22 cellular contexts compared by ENCODE assay signal in the genomic region with DNA sequence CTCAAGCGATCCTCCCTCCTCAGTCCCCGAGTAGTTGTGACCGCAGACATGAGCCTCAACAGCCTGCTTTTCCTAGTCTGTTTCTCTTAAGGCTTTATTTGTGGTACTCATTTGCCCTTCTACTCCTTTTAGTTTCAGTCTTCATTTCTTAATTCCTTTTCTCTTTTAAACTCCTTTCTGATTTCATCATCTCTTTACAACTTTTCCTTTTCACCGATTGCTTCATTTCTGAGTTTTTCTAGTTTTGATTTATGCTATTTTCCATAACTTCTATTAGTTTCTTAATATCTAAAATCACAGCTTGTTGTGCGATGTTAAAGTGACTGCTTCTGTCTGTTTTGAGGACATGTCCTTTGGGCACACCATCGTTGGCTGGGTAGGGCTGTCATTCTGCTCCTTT. TPM values are rescaled to one million over a fixed set of nuclear protein-coding genes. Genes with fewer than 3 reads are reported as not detected.
A peak's percentile ranks its signal among the peaks of the same experiment; 100 is the strongest.
DNase-seq lines count a peak whose midpoint lies in the region; ATAC-seq, FAIRE-seq and TF ChIP-seq lines count a peak whose summit lies in the region.
"Had no signal": no experiment of that assay in that cellular context is flagged by ENCODE, and none has a peak within 500 bp of the region (broad histone marks: within the 10 kb centered on the region; RNA-seq: fewer than 3 reads in every experiment).

No MANE protein-coding gene starts in this region.

- CTCF ChIA-PET in HepG2 (lab: Yijun Ruan, JAX; ENCODE audit: low intra/inter-chr PET ratio, low total read pairs) = no interaction called here

- FAIRE-seq in HepG2 (lab: Jason Lieb, UNC) = no peak
- FAIRE-seq: A549, GM19239 had no signal

- H4K20me1 ChIP-seq in HepG2 (ENCODE audit: insufficient read depth, low read length) = no peaks in the 10 kb centered on the region

- ATAC-seq in HepG2 = no peak
- no peak for ATAC-seq in right lobe of liver
- ATAC-seq in GM21576 (IDR thresholded peaks at IDR 0.05; ENCODE audit: unreplicated experiment) = no peak
- ATAC-seq: A549 had no signal

- no peak for TF ChIP-seq CTCF in HepG2 (CRISPR knock-in tag; IDR thresholded peaks at IDR 0.05)
- no peak for TF ChIP-seq CTCF in right lobe of liver (IDR thresholded peaks at IDR 0.05)
- no peak for TF ChIP-seq CTCF in glutamatergic neuron (IDR thresholded peaks at IDR 0.05; ENCODE audit: partially characterized antibody, unreplicated experiment)
- no peak for TF ChIP-seq CTCF in transverse colon (IDR thresholded peaks at IDR 0.05)

- H3K4me2 ChIP-seq in HepG2 (ENCODE audit: low read depth, low read length) = no peak overlapping the region
- H3K4me2 ChIP-seq: A549 had no signal

- peaks cover 11% of the 10 kb centered on the region for H3K4me1 ChIP-seq in HepG2 (ENCODE audit: insufficient read depth, low read length)
- H3K4me1 ChIP-seq in right lobe of liver = peaks cover 0 to 11% (median 4%) of the 10 kb centered on the region in 4 donors
- peaks cover 0 to 2% (median under 1%) of the 10 kb centered on the region in 4 donors for H3K4me1 ChIP-seq in transverse colon
- H3K4me1 ChIP-seq: SJCRH30 had no signal

- no peak for TF ChIP-seq RAD21 in HepG2 (CRISPR knock-in tag; IDR thresholded peaks at IDR 0.05)

- WGBS in HepG2 (ENCODE audit: low lambda C conversion rate) = 47% methylated on average over 6 of the region's 6 CpGs
- 73% methylated on average over 6 of the region's 6 CpGs for WGBS in right lobe of liver (ENCODE audit: insufficient coverage, low coverage, low lambda C conversion rate, missing lambda C conversion rate)
- 66 to 70% methylated on average over 6 of the region's 6 CpGs for whole genome bisulfite sequencing in transverse colon (ENCODE audit: low coverage in 1 of 2), 2 donors

- peaks cover 0 to 20% of the 10 kb centered on the region in 2 experiments for H3K27me3 ChIP-seq in HepG2 (ENCODE audit: control insufficient read depth in 1 of 2, insufficient read depth in 2 of 2, low read length in 2 of 2)
- no peaks in the 10 kb centered on the region for H3K27me3 ChIP-seq in right lobe of liver
- H3K27me3 ChIP-seq in transverse colon = no peaks in the 10 kb centered on the region
- H3K27me3 ChIP-seq: SJCRH30 had no signal

- in situ Hi-C loops in HepG2 (cut with HindIII; ENCODE audit: extremely low pct_ligation_motif_present, low pct_unique_long_range_greater_than_20kb) (no loop called here), transverse colon (cut with MboI; ENCODE audit: low pct_ligation_motif_present in 1 of 4, low pct_unique_long_range_greater_than_20kb in 1 of 4, low sequenced_read_pairs in 3 of 4) (no loop called here), ACHN (cut with HindIII; ENCODE audit: low pct_ligation_motif_present, low pct_unique_long_range_greater_than_20kb, low sequenced_read_pairs) (no loop called here)

- H3K27ac ChIP-seq in HepG2 (ENCODE audit: extremely low read length, insufficient read depth, low read length) (no peak overlapping the region), right lobe of liver (no peak overlapping the region), SK-N-MC (peak overlapping the region; percentile 79), transverse colon (no peak overlapping the region)
- H3K27ac ChIP-seq: A549, SJCRH30 had no signal

- H3K9me3 ChIP-seq in HepG2 (ENCODE audit: low read length) = no peaks in the 10 kb centered on the region
- no peaks in the 10 kb centered on the region for H3K9me3 ChIP-seq in right lobe of liver
- H3K9me3 ChIP-seq in SK-N-MC (ENCODE audit: low read depth, low read length) = no peaks in the 10 kb centered on the region
- no peaks in the 10 kb centered on the region for H3K9me3 ChIP-seq in transverse colon
- H3K9me3 ChIP-seq: A549, SJCRH30 had no signal

- TF ChIP-seq POLR2A in HepG2 (IDR thresholded peaks at IDR 0.05; ENCODE audit: insufficient read depth in 1 of 2, low read depth in 2 of 2, low read length in 2 of 2) (no peak), right lobe of liver (IDR thresholded peaks at IDR 0.05) (no peak), transverse colon (IDR thresholded peaks at IDR 0.05) (no peak)

- DNase-seq in HepG2 (ENCODE audit: low spot score) (no peak), right lobe of liver (no peak), SK-N-MC (ENCODE audit: low read depth, low spot score) (no peak), glutamatergic neuron (no peak), NCI-H2081 treated with DMSO at 0.1 percent for 48 hours (lab: John Stamatoyannopoulos, UW) (no peak), transverse colon (no peak), ACHN (no peak)
- DNase-seq: Calu3; CD4-positive, alpha-beta T cell; DMS53; H7; NCI-H1048; NCI-H1436 treated with DMSO at 0.1 percent for 48 hours; NCI-H2081; NCI-H510A; NCI-H82; SJCRH30 had no signal

- H3K36me3 Mint-ChIP-seq in glutamatergic neuron (ENCODE audit: unreplicated experiment) = no peaks in the 10 kb centered on the region

- no peak overlapping the region for H3K9ac ChIP-seq in HepG2 (ENCODE audit: insufficient read depth, low read depth, low read length)
- H3K9ac ChIP-seq in SK-N-MC (ENCODE audit: insufficient read length) = peak overlapping the region; percentile 66

- H3K36me3 ChIP-seq in HepG2 (replicated peaks in 1 of 2; ENCODE audit: control insufficient read depth in 1 of 2, insufficient read depth in 2 of 2, low read length in 2 of 2) (no peaks in the 10 kb centered on the region), right lobe of liver (no peaks in the 10 kb centered on the region), SK-N-MC (ENCODE audit: insufficient read depth, low read length) (no peaks in the 10 kb centered on the region), transverse colon (no peaks in the 10 kb centered on the region)
- H3K36me3 ChIP-seq: SJCRH30 had no signal

- H3K27ac Mint-ChIP-seq in glutamatergic neuron (ENCODE audit: unreplicated experiment) = peak overlapping the region; percentile 14
- H3K27ac Mint-ChIP-seq: CD4-positive, alpha-beta T cell had no signal

- POLR2A ChIA-PET in HepG2 (lab: Yijun Ruan, JAX) = no interaction called here

- no TSS peak for BruUV-seq in HepG2 (replicated peaks; lab: Mats Ljungman, UMichigan)

- H3K4me1 Mint-ChIP-seq in glutamatergic neuron (ENCODE audit: low read depth, unreplicated experiment) = peaks cover 6% of the 10 kb centered on the region

- H3K27me3 Mint-ChIP-seq in glutamatergic neuron (ENCODE audit: unreplicated experiment) = peaks cover 1% of the 10 kb centered on the region

- H3K4me3 ChIP-seq in HepG2 (replicated peaks in 1 of 3; ENCODE audit: insufficient read depth in 1 of 3, low read depth in 2 of 3, low read length in 3 of 3) (no peak overlapping the region), right lobe of liver (no peak overlapping the region), SK-N-MC (peak overlapping the region; percentile 14), transverse colon (no peak overlapping the region)
- H3K4me3 ChIP-seq: A549, SJCRH30 had no signal

- no peak for TF ChIP-seq EP300 in HepG2 (IDR thresholded peaks at IDR 0.05; ENCODE audit: low read depth in 2 of 2, low read length in 2 of 2)
- TF ChIP-seq EP300 in HepG2 (CRISPR knock-in tag; IDR thresholded peaks at IDR 0.05; ENCODE audit: borderline replicate concordance) = no peak
- no peak for TF ChIP-seq EP300 in transverse colon (IDR thresholded peaks at IDR 0.05; ENCODE audit: low read depth)

- H3K9me3 Mint-ChIP-seq in glutamatergic neuron (ENCODE audit: unreplicated experiment) = peaks cover 2% of the 10 kb centered on the region
- H3K9me3 Mint-ChIP-seq: CD4-positive, alpha-beta T cell had no signal

- no peak overlapping the region for H3K4me3 Mint-ChIP-seq in glutamatergic neuron (ENCODE audit: unreplicated experiment)
- H3K4me3 Mint-ChIP-seq: CD4-positive, alpha-beta T cell had no signal

- intact Hi-C loops in HepG2 (cut with micrococcal nuclease; ENCODE audit: unreplicated experiment) (no loop called here), right lobe of liver (cut with DNase I) (no loop called here), transverse colon (cut with DNase I; ENCODE audit: low total_unique reads) (no loop called here)

- no peak overlapping the region for H2AFZ ChIP-seq in HepG2 (ENCODE audit: low read length)

- no peaks in the 10 kb centered on the region for H3K79me2 ChIP-seq in HepG2 (ENCODE audit: insufficient read depth, low read length)

RNA-seq across cellular contexts. Expression of a gene that starts 17.3 kb away (rescaled TPM):
- total RNA-seq in HepG2 (2016; rRNA removed; fragmentation: Illumina TruSeq; extraction: Trizol) (not detected in 2 replicates), right lobe of liver (1 to 10 TPM; 1.6 to 3.4 (median 2.0) TPM), glutamatergic neuron (ENCODE audit: unreplicated experiment) (1.0 TPM), transverse colon (100 to 1,000 TPM in 1 of 4 donors, 10 to 100 TPM in 3; 17.9 to 119 (median 43.6) TPM)
- total RNA-seq in HepG2 (2016; cell fraction: cytosol; rRNA removed; fragmentation: Illumina TruSeq; extraction: Trizol; ENCODE audit: low read depth) = not detected in 2 replicates
- total RNA-seq in HepG2 (2016; cell fraction: insoluble cytoplasmic fraction; rRNA removed; fragmentation: Illumina TruSeq; extraction: Trizol) = not detected in 2 replicates
- total RNA-seq in HepG2 (2016; cell fraction: membrane; rRNA removed; fragmentation: Illumina TruSeq; extraction: Trizol) = not detected in 2 replicates
- total RNA-seq in HepG2 (2016; cell fraction: nucleus; rRNA removed; fragmentation: Illumina TruSeq; extraction: Trizol) = not detected in 2 replicates
- not detected in 2 replicates for polyA plus RNA-seq in HepG2 (2011; rRNA removed)
- not detected in 2 replicates for polyA plus RNA-seq in HepG2 (2011; cell fraction: cytosol; rRNA removed)
- polyA plus RNA-seq in HepG2 (2011; cell fraction: nucleus; rRNA removed) = not detected in 2 replicates
- not detected in 2 replicates for polyA plus RNA-seq in HepG2 (2012)
- not detected in 2 replicates for polyA plus RNA-seq in HepG2 (2016; cell fraction: cytosol; fragmentation: Illumina TruSeq; extraction: Trizol; ENCODE audit: low read depth)
- not detected in 2 replicates for polyA plus RNA-seq in HepG2 (2016; cell fraction: insoluble cytoplasmic fraction; fragmentation: Illumina TruSeq; extraction: Trizol; ENCODE audit: low read depth)
- polyA plus RNA-seq in HepG2 (2016; cell fraction: membrane; fragmentation: Illumina TruSeq; extraction: Trizol; ENCODE audit: low read depth) = not detected in 2 replicates
- polyA plus RNA-seq in HepG2 (2016; cell fraction: nucleus; fragmentation: Illumina TruSeq; extraction: Trizol; ENCODE audit: insufficient read depth, low read depth) = not detected in 2 replicates
- polyA minus RNA-seq in HepG2 (2011; rRNA and poly(A)+ RNA removed; ENCODE audit: low replicate concordance) = 1.1 TPM in 1 of 2 replicates, not detected in the other
- not detected in 2 replicates for polyA minus RNA-seq in HepG2 (2011; cell fraction: cytosol; rRNA and poly(A)+ RNA removed)
- not detected in 2 replicates for polyA minus RNA-seq in HepG2 (2011; cell fraction: nucleus; rRNA and poly(A)+ RNA removed)
- total RNA-seq: CD4-positive, alpha-beta T cell; RPMI7951 had no signal

RNA-seq across cellular contexts. Expression of a gene that starts 18.4 kb away (rescaled TPM):
- total RNA-seq in HepG2 (2016; rRNA removed; fragmentation: Illumina TruSeq; extraction: Trizol) (2.0 and 5.9 TPM in 2 replicates), right lobe of liver (10 to 100 TPM; 10.7 to 27.2 (median 15.6) TPM), glutamatergic neuron (ENCODE audit: unreplicated experiment) (17.2 TPM), transverse colon (10 to 100 TPM; 16.8 to 25.4 (median 20.7) TPM)
- 3.5 and 4.3 TPM in 2 replicates for total RNA-seq in HepG2 (2016; cell fraction: cytosol; rRNA removed; fragmentation: Illumina TruSeq; extraction: Trizol; ENCODE audit: low read depth)
- 1.8 and 5.7 TPM in 2 replicates for total RNA-seq in HepG2 (2016; cell fraction: insoluble cytoplasmic fraction; rRNA removed; fragmentation: Illumina TruSeq; extraction: Trizol)
- 2.4 and 2.5 TPM in 2 replicates for total RNA-seq in HepG2 (2016; cell fraction: membrane; rRNA removed; fragmentation: Illumina TruSeq; extraction: Trizol)
- 7.8 and 11.5 TPM in 2 replicates for total RNA-seq in HepG2 (2016; cell fraction: nucleus; rRNA removed; fragmentation: Illumina TruSeq; extraction: Trizol)
- 5.6 and 6.9 TPM in 2 replicates for polyA plus RNA-seq in HepG2 (2011; rRNA removed)
- 3.3 and 3.5 TPM in 2 replicates for polyA plus RNA-seq in HepG2 (2011; cell fraction: cytosol; rRNA removed)
- polyA plus RNA-seq in HepG2 (2011; cell fraction: nucleus; rRNA removed) = 37.2 and 42.8 TPM in 2 replicates
- 4.5 and 4.7 TPM in 2 replicates for polyA plus RNA-seq in HepG2 (2012)
- polyA plus RNA-seq in HepG2 (2016; cell fraction: cytosol; fragmentation: Illumina TruSeq; extraction: Trizol; ENCODE audit: low read depth) = 0.52 and 0.74 TPM in 2 replicates
- 1.7 and 2.1 TPM in 2 replicates for polyA plus RNA-seq in HepG2 (2016; cell fraction: insoluble cytoplasmic fraction; fragmentation: Illumina TruSeq; extraction: Trizol; ENCODE audit: low read depth)
- polyA plus RNA-seq in HepG2 (2016; cell fraction: membrane; fragmentation: Illumina TruSeq; extraction: Trizol; ENCODE audit: low read depth) = 1.3 TPM in 2 replicates
- polyA plus RNA-seq in HepG2 (2016; cell fraction: nucleus; fragmentation: Illumina TruSeq; extraction: Trizol; ENCODE audit: insufficient read depth, low read depth) = 17.8 and 19.4 TPM in 2 replicates
- polyA minus RNA-seq in HepG2 (2011; rRNA and poly(A)+ RNA removed; ENCODE audit: low replicate concordance) = 10.3 and 20.2 TPM in 2 replicates
- polyA minus RNA-seq in HepG2 (2011; cell fraction: cytosol; rRNA and poly(A)+ RNA removed) = 1.6 TPM in 2 replicates
- 14.9 and 16.5 TPM in 2 replicates for polyA minus RNA-seq in HepG2 (2011; cell fraction: nucleus; rRNA and poly(A)+ RNA removed)

RNA-seq across cellular contexts. Expression of a gene that starts 49.5 kb away (rescaled TPM):
- total RNA-seq in HepG2 (2016; rRNA removed; fragmentation: Illumina TruSeq; extraction: Trizol) = not detected in 2 replicates
- total RNA-seq in HepG2 (2016; cell fraction: cytosol; rRNA removed; fragmentation: Illumina TruSeq; extraction: Trizol; ENCODE audit: low read depth) = not detected in 2 replicates
- not detected in 2 replicates for total RNA-seq in HepG2 (2016; cell fraction: insoluble cytoplasmic fraction; rRNA removed; fragmentation: Illumina TruSeq; extraction: Trizol)
- total RNA-seq in HepG2 (2016; cell fraction: membrane; rRNA removed; fragmentation: Illumina TruSeq; extraction: Trizol) = not detected in 2 replicates
- total RNA-seq in HepG2 (2016; cell fraction: nucleus; rRNA removed; fragmentation: Illumina TruSeq; extraction: Trizol) = not detected in 2 replicates
- not detected in 2 replicates for polyA plus RNA-seq in HepG2 (2011; rRNA removed)
- not detected in 2 replicates for polyA plus RNA-seq in HepG2 (2011; cell fraction: cytosol; rRNA removed)
- not detected in 2 replicates for polyA plus RNA-seq in HepG2 (2011; cell fraction: nucleus; rRNA removed)
- polyA plus RNA-seq in HepG2 (2012) = not detected in 2 replicates
- polyA plus RNA-seq in HepG2 (2016; cell fraction: cytosol; fragmentation: Illumina TruSeq; extraction: Trizol; ENCODE audit: low read depth) = not detected in 2 replicates
- polyA plus RNA-seq in HepG2 (2016; cell fraction: insoluble cytoplasmic fraction; fragmentation: Illumina TruSeq; extraction: Trizol; ENCODE audit: low read depth) = not detected in 2 replicates
- polyA plus RNA-seq in HepG2 (2016; cell fraction: membrane; fragmentation: Illumina TruSeq; extraction: Trizol; ENCODE audit: low read depth) = not detected in 2 replicates
- polyA plus RNA-seq in HepG2 (2016; cell fraction: nucleus; fragmentation: Illumina TruSeq; extraction: Trizol; ENCODE audit: insufficient read depth, low read depth) = not detected in 2 replicates
- polyA minus RNA-seq in HepG2 (2011; rRNA and poly(A)+ RNA removed; ENCODE audit: low replicate concordance) = not detected in 2 replicates
- polyA minus RNA-seq in HepG2 (2011; cell fraction: cytosol; rRNA and poly(A)+ RNA removed) = not detected in 2 replicates
- not detected in 2 replicates for polyA minus RNA-seq in HepG2 (2011; cell fraction: nucleus; rRNA and poly(A)+ RNA removed)
- not detected for total RNA-seq in right lobe of liver
- not detected for total RNA-seq in glutamatergic neuron (ENCODE audit: unreplicated experiment)
- total RNA-seq in transverse colon = not detected
- total RNA-seq: Calu3; CD4-positive, alpha-beta T cell; H7; HT-29; RPMI7951; SJCRH30 had no signal
- polyA plus RNA-seq: A549 had no signal
